ENCODE assay signal across 8 cellular contexts in the genomic region with DNA sequence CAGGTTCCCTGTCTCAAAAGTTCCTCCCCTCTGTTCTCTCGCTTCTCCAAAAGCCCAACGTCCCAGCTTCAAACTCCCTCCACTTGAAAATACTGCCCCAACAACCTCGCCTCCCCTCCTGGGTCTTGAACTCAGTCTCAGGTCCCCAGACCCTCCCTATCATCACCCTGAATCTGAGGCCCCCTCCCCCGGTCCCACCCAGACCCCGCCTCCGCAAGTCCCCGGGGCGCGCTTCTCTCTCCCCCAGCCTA. TPM values are rescaled to one million over a fixed set of nuclear protein-coding genes. Genes with fewer than 3 reads are reported as not detected.
DNase-seq lines count a peak whose midpoint lies in the region; ATAC-seq, FAIRE-seq and TF ChIP-seq lines count a peak whose summit lies in the region.

No MANE protein-coding gene starts in this region.

- intact Hi-C loops in K562 (cut with micrococcal nuclease) (loop anchor here (1.0 to 5.0 kb wide), 4 partner anchors 23 to 139 kb away; partner anchors contain the start of genes C19orf47 and PLD3), left lung (cut with DNase I) (no loop called here), thyroid gland (cut with DNase I) (loop anchor here (10.0 kb wide), 1 partner anchor 99 kb away; the partner anchor contains the start of genes C19orf47 and PLD3)

- no peaks in the 10 kb centered on the region for H3K9me3 ChIP-seq in Loucy (ENCODE audit: insufficient read depth, low read depth, low read length)
- no peaks in the 10 kb centered on the region for H3K9me3 ChIP-seq in K562 (replicated peaks; ENCODE audit: control insufficient read depth, insufficient read depth, low read depth, low read length)
- H3K9me3 ChIP-seq in left lung = no peaks in the 10 kb centered on the region
- H3K9me3 ChIP-seq in thyroid gland = no peaks in the 10 kb centered on the region

- H4K20me1 ChIP-seq in Loucy (ENCODE audit: insufficient read depth, low read length, poor library complexity, severe bottlenecking) (peaks cover 19% of the 10 kb centered on the region), K562 (replicated peaks; ENCODE audit: control insufficient read depth, insufficient read depth, low read length) (peaks cover 22% of the 10 kb centered on the region)

- H3K4me3 ChIP-seq in Loucy (ENCODE audit: low read length, poor library complexity, severe bottlenecking) (peak overlapping the region; percentile 87), K562 (peak overlapping the region; percentile 90), left lung (peak overlapping the region; percentile 76 to 78), thyroid gland (replicated peaks in 1 of 3) (peak overlapping the region; percentile 38 to 99 (median 74))

- in situ Hi-C loops in K562 (cut with MboI) = no loop called here

- TF ChIP-seq CTCF in Loucy (conservative IDR thresholded peaks at IDR 0.05; ENCODE audit: low read length) (no peak), K562 (IDR thresholded peaks at IDR 0.05 in 2 of 3, conservative IDR thresholded peaks at IDR 0.05 in 1 of 3; ENCODE audit: insufficient read depth in 2 of 3, low read depth in 1 of 3, low read length in 3 of 3) (no peak), left lung (IDR thresholded peaks at IDR 0.05) (no peak), thyroid gland (IDR thresholded peaks at IDR 0.05) (no peak)

- H3K9me2 ChIP-seq in Loucy (replicated peaks; ENCODE audit: low read depth, low read length) = no peaks in the 10 kb centered on the region

- TF ChIP-seq POLR2A in K562 (conservative IDR thresholded peaks at IDR 0.05) (no peak), thyroid gland (IDR thresholded peaks at IDR 0.05) (no peak)

- ATAC-seq in K562 = peak; percentile 0; the same call in 2 of the 3 replicates
- ATAC-seq in left lung = peak; percentile 2
- no peak for ATAC-seq in GM21619 (IDR thresholded peaks at IDR 0.05; ENCODE audit: unreplicated experiment)

- TF ChIP-seq RAD21 in K562 (CRISPR knock-in tag; conservative IDR thresholded peaks at IDR 0.05 in 1 of 2, IDR thresholded peaks at IDR 0.05 in 1 of 2) = no peak

- no TSS peak for BruUV-seq in K562 (replicated peaks; lab: Mats Ljungman, UMichigan)

- H3K79me2 ChIP-seq in Loucy (ENCODE audit: insufficient read depth, low read length) (peaks cover 19% of the 10 kb centered on the region), K562 (ENCODE audit: control insufficient read depth, insufficient read depth, low read length) (peaks cover 38% of the 10 kb centered on the region)

- peak overlapping the region; percentile 98 for H2AFZ ChIP-seq in Loucy (ENCODE audit: low read length)
- H2AFZ ChIP-seq in K562 (ENCODE audit: low read depth, low read length) = peak overlapping the region; percentile 30; the same call in 1 of the 2 replicates

- 0% methylated on average over 2 of the region's 9 CpGs for WGBS in K562 (ENCODE audit: insufficient coverage, low coverage, missing lambda C conversion rate)
- WGBS in thyroid gland, 2 donors = 0 to 3% methylated on average over 5 to 9 of the region's 9 CpGs

- H3K36me3 ChIP-seq in Loucy (ENCODE audit: insufficient read depth, low read length) (peaks cover 12% of the 10 kb centered on the region; the same call in 1 of the 2 replicates), K562 (ENCODE audit: control insufficient read depth, insufficient read depth, low read length) (peaks cover 42% of the 10 kb centered on the region), left lung (peaks cover 0 to 44% of the 10 kb centered on the region in 2 donors), thyroid gland (peaks cover 15 to 24% of the 10 kb centered on the region in 2 donors)

- CTCF ChIA-PET in K562 (lab: Yijun Ruan, JAX; ENCODE audit: low intra/inter-chr PET ratio) = interaction anchor here (1.2 kb wide), 1 partner anchor 24 kb away, joined by 3 read pairs; no protein-coding TSS in a partner anchor

- POLR2A ChIA-PET in K562 (lab: Yijun Ruan, JAX) = interaction anchor here (1.0 to 3.7 kb wide), 8 partner anchors 9 to 40 kb away, joined by 3 to 28 read pairs (median 6); partner anchors contain the start of genes BLVRB and SERTAD1

- H3K4me1 ChIP-seq in Loucy (ENCODE audit: insufficient read depth, low read length, poor library complexity, severe bottlenecking) = peaks cover 18% of the 10 kb centered on the region
- H3K4me1 ChIP-seq in K562 (replicated peaks in 1 of 2; ENCODE audit: control insufficient read depth in 2 of 2, insufficient read depth in 2 of 2, low read length in 2 of 2) = peaks cover 24 to 29% of the 10 kb centered on the region in 2 experiments
- peaks cover 7 to 30% of the 10 kb centered on the region in 2 donors for H3K4me1 ChIP-seq in left lung
- H3K4me1 ChIP-seq in thyroid gland = peaks cover 8 to 28% of the 10 kb centered on the region in 2 donors

- H3K9ac ChIP-seq in Loucy (ENCODE audit: low read depth, low read length, poor library complexity, severe bottlenecking) (peak overlapping the region; percentile 94), K562 (ENCODE audit: insufficient read depth in 1 of 2, low read depth in 2 of 2, low read length in 2 of 2) (peak overlapping the region; percentile 92 to 94)

- H3K27me3 ChIP-seq in Loucy (ENCODE audit: insufficient read depth, low read length, poor library complexity, severe bottlenecking) (no peaks in the 10 kb centered on the region), K562 (ENCODE audit: control insufficient read depth in 2 of 2, insufficient read depth in 2 of 2, low read length in 2 of 2) (no peaks in the 10 kb centered on the region), left lung (no peaks in the 10 kb centered on the region), thyroid gland (no peaks in the 10 kb centered on the region)

- no peak for TF ChIP-seq EP300 in K562 (IDR thresholded peaks at IDR 0.05; ENCODE audit: low read length)

- H3K27ac ChIP-seq in K562 (ENCODE audit: extremely low read depth, low read depth, low read length) (peak overlapping the region; percentile 95), left lung (peak overlapping the region; percentile 91 to 95), thyroid gland (peak overlapping the region; percentile 92 to 98 (median 94))

- DNase-seq in DMS79 treated with DMSO at 0.1 percent for 48 hours (lab: John Stamatoyannopoulos, UW) = peak; percentile 32
- DNase-seq in DMS79 (lab: John Stamatoyannopoulos, UW) = no peak
- peak in 1 of 4 experiments; percentile 74 for DNase-seq in K562 (ENCODE audit: extremely low read depth in 1 of 4, low spot score in 3 of 4)
- DNase-seq in left lung = no peak
- DNase-seq in thyroid gland = no peak
- no peak for DNase-seq in NCI-H2107 treated with DMSO at 0.1 percent for 48 hours (lab: John Stamatoyannopoulos, UW; ENCODE audit: unreplicated experiment)

- no peak for FAIRE-seq in K562 (lab: Jason Lieb, UNC)

- H3F3A ChIP-seq in Loucy (ENCODE audit: low read depth) = no peaks in the 10 kb centered on the region

- peak overlapping the region; percentile 96 for H3K4me2 ChIP-seq in Loucy (ENCODE audit: low read depth, low read length, poor library complexity, severe bottlenecking)
- peak overlapping the region; percentile 89 for H3K4me2 ChIP-seq in K562 (ENCODE audit: insufficient read depth, low read length)

- no peaks in the 10 kb centered on the region for H3K9me1 ChIP-seq in K562 (ENCODE audit: control insufficient read depth, insufficient read depth, low read length)

RNA-seq across cellular contexts. Expression of gene SERTAD3, which starts 0.3 kb away (rescaled TPM):
- total RNA-seq in K562 (2011; cell fraction: chromatin; rRNA removed; ENCODE audit: low replicate concordance) = 16.7 and 27.2 TPM in 2 replicates
- total RNA-seq in K562 (2011; cell fraction: nucleolus; rRNA removed) = 20.4 and 20.7 TPM in 2 replicates
- total RNA-seq in K562 (2011; cell fraction: nucleoplasm; rRNA removed) = 24.9 and 26.9 TPM in 2 replicates
- total RNA-seq in K562 (2014; rRNA removed) (17.5 and 19.3 TPM in 2 replicates), K562 (2014; rRNA removed; fragmentation: Illumina TruSeq; extraction: Trizol) (16.1 and 17.2 TPM in 2 replicates), K562 (2015; rRNA removed; fragmentation: Illumina TruSeq; extraction: Trizol) (21.6 and 27.7 TPM in 2 replicates), K562 (2021) (28.9 and 31.4 TPM in 2 replicates), left lung (10 to 100 TPM; 31.7 to 35.0 TPM), thyroid gland (10 to 100 TPM; 15.6 to 25.2 (median 20.4) TPM)
- polyA plus RNA-seq in K562 (2011; rRNA removed) (17.6 and 18.9 TPM in 2 replicates), K562 (2014; fragmentation: Illumina TruSeq; extraction: Trizol) (15.1 and 18.6 TPM in 2 replicates), K562 (2014; fragmentation: Nextera tagmentation; extraction: Ambion mirVana) (1 to 10 TPM; 5.4 to 5.9 TPM), K562 (2014; rRNA removed) (18.1 and 18.5 TPM in 2 replicates)
- polyA plus RNA-seq in K562 (2011; cell fraction: cytosol; rRNA removed) = 19.3 and 35.5 TPM in 2 replicates
- polyA plus RNA-seq in K562 (2011; cell fraction: nucleus; rRNA removed) = 17.8 and 23.4 TPM in 2 replicates
- polyA plus RNA-seq in K562 (2012) = 20.7 and 22.0 TPM in 2 replicates
- polyA minus RNA-seq in K562 (2011; rRNA and poly(A)+ RNA removed) = 18.4 and 23.4 TPM in 2 replicates
- polyA minus RNA-seq in K562 (2011; cell fraction: cytosol; rRNA and poly(A)+ RNA removed) = 24.3 and 28.9 TPM in 2 replicates
- 8.1 and 13.9 TPM in 2 replicates for polyA minus RNA-seq in K562 (2011; cell fraction: nucleus; rRNA and poly(A)+ RNA removed)

RNA-seq across cellular contexts. Expression of gene SERTAD1, which starts 18.1 kb away (rescaled TPM):
- total RNA-seq in K562 (2011; cell fraction: chromatin; rRNA removed; ENCODE audit: low replicate concordance) = 3.1 and 8.3 TPM in 2 replicates
- 10.3 and 11.0 TPM in 2 replicates for total RNA-seq in K562 (2011; cell fraction: nucleolus; rRNA removed)
- 7.5 and 8.9 TPM in 2 replicates for total RNA-seq in K562 (2011; cell fraction: nucleoplasm; rRNA removed)
- 8.1 and 10.9 TPM in 2 replicates for total RNA-seq in K562 (2014; rRNA removed)
- 2.1 and 2.8 TPM in 2 replicates for total RNA-seq in K562 (2014; rRNA removed; fragmentation: Illumina TruSeq; extraction: Trizol)
- total RNA-seq in K562 (2015; rRNA removed; fragmentation: Illumina TruSeq; extraction: Trizol) = 4.9 and 5.5 TPM in 2 replicates
- total RNA-seq in K562 (2021) = 8.7 and 8.9 TPM in 2 replicates
- 6.1 and 6.8 TPM in 2 replicates for polyA plus RNA-seq in K562 (2011; rRNA removed)
- polyA plus RNA-seq in K562 (2011; cell fraction: cytosol; rRNA removed) = 7.4 and 18.7 TPM in 2 replicates
- 5.6 and 9.1 TPM in 2 replicates for polyA plus RNA-seq in K562 (2011; cell fraction: nucleus; rRNA removed)
- 6.7 and 8.9 TPM in 2 replicates for polyA plus RNA-seq in K562 (2012)
- 2.3 and 5.0 TPM in 2 replicates for polyA plus RNA-seq in K562 (2014; fragmentation: Illumina TruSeq; extraction: Trizol)
- under 1 TPM; 0.15 to 0.85 TPM for polyA plus RNA-seq in K562 (2014; fragmentation: Nextera tagmentation; extraction: Ambion mirVana)
- 6.7 TPM in 2 replicates for polyA plus RNA-seq in K562 (2014; rRNA removed)
- 1.9 and 2.1 TPM in 2 replicates for polyA minus RNA-seq in K562 (2011; rRNA and poly(A)+ RNA removed)
- 3.5 and 4.5 TPM in 2 replicates for polyA minus RNA-seq in K562 (2011; cell fraction: cytosol; rRNA and poly(A)+ RNA removed)
- polyA minus RNA-seq in K562 (2011; cell fraction: nucleus; rRNA and poly(A)+ RNA removed) = 1.8 and 3.6 TPM in 2 replicates
- total RNA-seq in left lung = 10 to 100 TPM; 14.8 to 17.5 TPM
- total RNA-seq in thyroid gland = 10 to 100 TPM; 12.6 to 19.9 (median 15.1) TPM

RNA-seq across cellular contexts. Expression of gene BLVRB, which starts 21.7 kb away (rescaled TPM):
- 26.9 and 65.0 TPM in 2 replicates for total RNA-seq in K562 (2011; cell fraction: chromatin; rRNA removed; ENCODE audit: low replicate concordance)
- 107 and 125 TPM in 2 replicates for total RNA-seq in K562 (2011; cell fraction: nucleolus; rRNA removed)
- 74.7 and 75.7 TPM in 2 replicates for total RNA-seq in K562 (2011; cell fraction: nucleoplasm; rRNA removed)
- total RNA-seq in K562 (2014; rRNA removed) (749 and 813 TPM in 2 replicates), K562 (2014; rRNA removed; fragmentation: Illumina TruSeq; extraction: Trizol) (110 and 229 TPM in 2 replicates), K562 (2015; rRNA removed; fragmentation: Illumina TruSeq; extraction: Trizol) (331 and 332 TPM in 2 replicates), K562 (2021) (457 and 476 TPM in 2 replicates), left lung (100 to 1,000 TPM; 123 to 192 TPM), thyroid gland (100 to 1,000 TPM; 111 to 238 (median 205) TPM)
- polyA plus RNA-seq in K562 (2011; rRNA removed) (368 and 461 TPM in 2 replicates), K562 (2014; fragmentation: Illumina TruSeq; extraction: Trizol) (260 and 428 TPM in 2 replicates), K562 (2014; fragmentation: Nextera tagmentation; extraction: Ambion mirVana) (100 to 1,000 TPM in 1 of 2 experiments, 10 to 100 TPM in 1; 81.1 to 184 TPM), K562 (2014; rRNA removed) (634 and 677 TPM in 2 replicates)
- 836 and 2,229 TPM in 2 replicates for polyA plus RNA-seq in K562 (2011; cell fraction: cytosol; rRNA removed)
- polyA plus RNA-seq in K562 (2011; cell fraction: nucleus; rRNA removed) = 252 and 288 TPM in 2 replicates
- polyA plus RNA-seq in K562 (2012) = 416 and 585 TPM in 2 replicates
- polyA minus RNA-seq in K562 (2011; rRNA and poly(A)+ RNA removed) = 85.4 and 138 TPM in 2 replicates
- 198 and 225 TPM in 2 replicates for polyA minus RNA-seq in K562 (2011; cell fraction: cytosol; rRNA and poly(A)+ RNA removed)
- polyA minus RNA-seq in K562 (2011; cell fraction: nucleus; rRNA and poly(A)+ RNA removed) = 34.6 and 38.7 TPM in 2 replicates

RNA-seq across cellular contexts. Expression of gene SPTBN4, which starts 22.9 kb away (rescaled TPM):
- 5.7 and 11.0 TPM in 2 replicates for total RNA-seq in K562 (2011; cell fraction: chromatin; rRNA removed; ENCODE audit: low replicate concordance)
- total RNA-seq in K562 (2011; cell fraction: nucleolus; rRNA removed) = 3.8 and 4.5 TPM in 2 replicates
- total RNA-seq in K562 (2011; cell fraction: nucleoplasm; rRNA removed) = 5.3 and 6.9 TPM in 2 replicates
- total RNA-seq in K562 (2014; rRNA removed) = 0.86 and 2.0 TPM in 2 replicates
- 0.16 and 0.47 TPM in 2 replicates for total RNA-seq in K562 (2014; rRNA removed; fragmentation: Illumina TruSeq; extraction: Trizol)
- total RNA-seq in K562 (2015; rRNA removed; fragmentation: Illumina TruSeq; extraction: Trizol) = 0.83 and 1.3 TPM in 2 replicates
- total RNA-seq in K562 (2021) = 1.5 and 1.6 TPM in 2 replicates
- 1.2 and 1.3 TPM in 2 replicates for polyA plus RNA-seq in K562 (2011; rRNA removed)
- 0.94 and 1.8 TPM in 2 replicates for polyA plus RNA-seq in K562 (2011; cell fraction: cytosol; rRNA removed)
- 2.6 and 3.5 TPM in 2 replicates for polyA plus RNA-seq in K562 (2011; cell fraction: nucleus; rRNA removed)
- polyA plus RNA-seq in K562 (2012) = 1.7 and 1.9 TPM in 2 replicates
- polyA plus RNA-seq in K562 (2014; fragmentation: Illumina TruSeq; extraction: Trizol) = 0.51 and 0.70 TPM in 2 replicates
- under 1 TPM; 0.01 to 0.10 TPM for polyA plus RNA-seq in K562 (2014; fragmentation: Nextera tagmentation; extraction: Ambion mirVana)
- 1.2 and 1.3 TPM in 2 replicates for polyA plus RNA-seq in K562 (2014; rRNA removed)
- 1.1 and 1.5 TPM in 2 replicates for polyA minus RNA-seq in K562 (2011; rRNA and poly(A)+ RNA removed)
- 0.38 and 0.46 TPM in 2 replicates for polyA minus RNA-seq in K562 (2011; cell fraction: cytosol; rRNA and poly(A)+ RNA removed)
- polyA minus RNA-seq in K562 (2011; cell fraction: nucleus; rRNA and poly(A)+ RNA removed) = 0.81 and 1.4 TPM in 2 replicates
- 1 to 10 TPM in 1 of 2 donors, under 1 TPM in 1; 0.42 to 1.3 TPM for total RNA-seq in left lung
- total RNA-seq in thyroid gland = 1 to 10 TPM in 2 of 4 donors, under 1 TPM in 2; 0.67 to 2.7 (median 1.0) TPM

RNA-seq across cellular contexts. Expression of gene PRX, which starts 30.7 kb away (rescaled TPM):
- total RNA-seq in K562 (2011; cell fraction: chromatin; rRNA removed; ENCODE audit: low replicate concordance) = 1.8 and 4.5 TPM in 2 replicates
- 2.7 and 2.8 TPM in 2 replicates for total RNA-seq in K562 (2011; cell fraction: nucleolus; rRNA removed)
- total RNA-seq in K562 (2011; cell fraction: nucleoplasm; rRNA removed) = 2.1 and 2.2 TPM in 2 replicates
- 2.8 and 3.8 TPM in 2 replicates for total RNA-seq in K562 (2014; rRNA removed)
- total RNA-seq in K562 (2014; rRNA removed; fragmentation: Illumina TruSeq; extraction: Trizol) = 0.61 and 0.65 TPM in 2 replicates
- total RNA-seq in K562 (2015; rRNA removed; fragmentation: Illumina TruSeq; extraction: Trizol) = 1.8 and 2.0 TPM in 2 replicates
- 2.9 and 3.5 TPM in 2 replicates for total RNA-seq in K562 (2021)
- 1.5 and 1.7 TPM in 2 replicates for polyA plus RNA-seq in K562 (2011; rRNA removed)
- 1.4 and 1.7 TPM in 2 replicates for polyA plus RNA-seq in K562 (2011; cell fraction: cytosol; rRNA removed)
- polyA plus RNA-seq in K562 (2011; cell fraction: nucleus; rRNA removed) = 1.0 and 1.8 TPM in 2 replicates
- 2.5 and 4.5 TPM in 2 replicates for polyA plus RNA-seq in K562 (2012)
- 1.3 and 2.1 TPM in 2 replicates for polyA plus RNA-seq in K562 (2014; fragmentation: Illumina TruSeq; extraction: Trizol)
- polyA plus RNA-seq in K562 (2014; fragmentation: Nextera tagmentation; extraction: Ambion mirVana) = not detected
- 1.4 and 1.7 TPM in 2 replicates for polyA plus RNA-seq in K562 (2014; rRNA removed)
- 1.4 and 1.5 TPM in 2 replicates for polyA minus RNA-seq in K562 (2011; rRNA and poly(A)+ RNA removed)
- polyA minus RNA-seq in K562 (2011; cell fraction: cytosol; rRNA and poly(A)+ RNA removed) = 2.1 and 2.8 TPM in 2 replicates
- 0.54 and 1.00 TPM in 2 replicates for polyA minus RNA-seq in K562 (2011; cell fraction: nucleus; rRNA and poly(A)+ RNA removed)
- total RNA-seq in left lung = 10 to 100 TPM; 18.7 to 20.0 TPM
- 10 to 100 TPM in 2 of 4 donors, 1 to 10 TPM in 2; 7.3 to 27.5 (median 10.3) TPM for total RNA-seq in thyroid gland

Comparison
In these comparisons a context has a peak if more than half of its experiments do, and no peak if none do; other contexts are left out.
1. intact Hi-C loops: an anchor here in K562 (1.0 to 5.0 kb wide) and thyroid gland (10.0 kb wide); none called in left lung.